Comparison of ENCODE assay signal across 13 cellular contexts in the genomic region with DNA sequence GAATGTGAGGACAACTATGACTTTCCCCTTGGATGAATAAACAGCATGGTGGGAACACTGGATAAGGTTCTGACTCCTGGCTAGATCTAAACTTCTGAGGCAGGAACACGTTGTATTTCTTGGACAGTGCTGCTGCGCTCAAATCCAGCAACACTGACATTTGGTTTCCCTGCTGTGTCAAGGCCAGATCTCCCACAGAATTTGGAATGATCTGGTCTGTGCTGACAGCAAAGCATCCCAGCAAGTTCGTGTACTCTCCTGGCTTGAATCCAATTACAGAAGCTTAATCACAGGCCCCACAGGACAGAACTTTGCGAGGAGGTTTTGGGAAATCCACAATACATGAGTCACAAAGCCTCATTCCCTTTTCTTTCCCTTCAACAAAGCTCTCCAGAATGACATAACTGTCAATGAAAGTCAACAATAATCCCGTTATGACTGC.
DNase-seq lines count a peak whose midpoint lies in the region; ATAC-seq and TF ChIP-seq lines count a peak whose summit lies in the region.
"Had no signal": no experiment of that assay in that cellular context is flagged by ENCODE, and none has a peak within 500 bp of the region (broad histone marks: within the 10 kb centered on the region; RNA-seq: fewer than 3 reads in every experiment).

No MANE protein-coding gene starts in this region.

- no peak overlapping the region for H2AK5ac ChIP-seq in IMR-90 (ENCODE audit: low read depth, low read length)

- H2BK15ac ChIP-seq in IMR-90 (ENCODE audit: low read depth, low read length): no peak overlapping the region

- no peak overlapping the region for H3K56ac ChIP-seq in IMR-90 (ENCODE audit: extremely low read depth, insufficient read depth, low read length)

- no peak for TF ChIP-seq POLR2A in IMR-90 (IDR thresholded peaks at IDR 0.05; ENCODE audit: low read depth, low read length)

- H3K27me3 ChIP-seq in IMR-90 (ENCODE audit: control insufficient read depth, insufficient read depth, low read length): no peaks in the 10 kb centered on the region
- H3K27me3 ChIP-seq in neural progenitor cell: no peaks in the 10 kb centered on the region

- no peak overlapping the region for H3K9ac ChIP-seq in IMR-90 (ENCODE audit: low read depth, low read length)
- no peak overlapping the region for H3K9ac ChIP-seq in neural progenitor cell

- H4K91ac ChIP-seq in IMR-90 (ENCODE audit: insufficient read depth, low read depth, low read length): no peak overlapping the region

- H3K4me3 Mint-ChIP-seq in neural progenitor cell: no peak overlapping the region
- H3K4me3 Mint-ChIP-seq: activated CD4-positive, alpha-beta T cell treated with anti-CD3 and anti-CD28 coated beads for 36 hours; type B pancreatic cell had no signal

- BruUV-seq in IMR-90 (replicated peaks; lab: Mats Ljungman, UMichigan): no TSS peak

- no peaks in the 10 kb centered on the region for H3K79me1 ChIP-seq in IMR-90 (ENCODE audit: low read depth in 1 of 2, low read length in 2 of 2)

- H3K4ac ChIP-seq in IMR-90 (ENCODE audit: low read depth, low read length): no peak overlapping the region

- no peaks in the 10 kb centered on the region for H4K20me1 ChIP-seq in IMR-90 (ENCODE audit: insufficient read depth, low read length)
- H4K20me1 ChIP-seq in neural progenitor cell (ENCODE audit: low read depth): no peaks in the 10 kb centered on the region

- TF ChIP-seq RAD21 in IMR-90 (IDR thresholded peaks at IDR 0.05; ENCODE audit: low read length): no peak

- H3K9me3 ChIP-seq in IMR-90 (ENCODE audit: control insufficient read depth, insufficient read depth, low read length) (no peaks in the 10 kb centered on the region), neural progenitor cell (ENCODE audit: low read depth) (no peaks in the 10 kb centered on the region)

- no peak overlapping the region for H3K27ac ChIP-seq in IMR-90 (ENCODE audit: insufficient read depth, low read length)
- no peak overlapping the region for H3K27ac ChIP-seq in neural progenitor cell

- CTCF ChIA-PET in IMR-90 (lab: Yijun Ruan, JAX): no interaction called here

- H3K27me3 Mint-ChIP-seq in neural progenitor cell (ENCODE audit: insufficient read depth, low read depth): no peaks in the 10 kb centered on the region
- H3K27me3 Mint-ChIP-seq: activated CD4-positive, alpha-beta T cell treated with anti-CD3 and anti-CD28 coated beads for 36 hours; type B pancreatic cell had no signal

- H2BK120ac ChIP-seq in IMR-90 (ENCODE audit: low read depth, low read length): no peak overlapping the region

- H3K4me1 ChIP-seq in IMR-90 (ENCODE audit: control insufficient read depth, insufficient read depth, low read length) (no peaks in the 10 kb centered on the region; the same call in 1 of the 2 replicates), neural progenitor cell (peaks cover 24% of the 10 kb centered on the region)

- H3K27ac Mint-ChIP-seq in neural progenitor cell: no peak overlapping the region
- H3K27ac Mint-ChIP-seq: activated CD4-positive, alpha-beta T cell treated with anti-CD3 and anti-CD28 coated beads for 36 hours; type B pancreatic cell had no signal

- no peaks in the 10 kb centered on the region for H3K9me1 ChIP-seq in IMR-90 (ENCODE audit: insufficient read depth, low read length)

- no peak overlapping the region for H2BK5ac ChIP-seq in IMR-90 (ENCODE audit: low read depth, low read length, poor library complexity, severe bottlenecking)

- H3K36me3 Mint-ChIP-seq in neural progenitor cell: peaks cover 55% of the 10 kb centered on the region

- peaks cover 9% of the 10 kb centered on the region; the same call in 1 of the 2 replicates for H3K36me3 ChIP-seq in IMR-90 (ENCODE audit: control insufficient read depth, insufficient read depth, low read length)
- peaks cover 7% of the 10 kb centered on the region for H3K36me3 ChIP-seq in neural progenitor cell

- H2BK20ac ChIP-seq in IMR-90 (ENCODE audit: low read depth, low read length): no peak overlapping the region

- H3K9me3 Mint-ChIP-seq in neural progenitor cell: no peaks in the 10 kb centered on the region
- H3K9me3 Mint-ChIP-seq: type B pancreatic cell had no signal

- no peak for TF ChIP-seq CTCF in IMR-90 (conservative IDR thresholded peaks at IDR 0.05; ENCODE audit: low read depth, low read length)
- TF ChIP-seq CTCF in neural progenitor cell (IDR thresholded peaks at IDR 0.05): no peak

- intact Hi-C loops in IMR-90 (cut with micrococcal nuclease): no loop called here

- no peak overlapping the region for H4K8ac ChIP-seq in IMR-90 (ENCODE audit: low read depth in 2 of 2, low read length in 2 of 2)

- H3K14ac ChIP-seq in IMR-90 (replicated peaks; ENCODE audit: low read depth, low read length): no peak overlapping the region

- in situ Hi-C loops in IMR-90 (cut with MboI; ENCODE audit: low sequenced_read_pairs): no loop called here

- H2AFZ ChIP-seq in IMR-90 (replicated peaks; ENCODE audit: low read length, poor library complexity) (no peak overlapping the region), neural progenitor cell (replicated peaks) (no peak overlapping the region)

- H3K23ac ChIP-seq in IMR-90 (ENCODE audit: low read depth, low read length): no peak overlapping the region

- dilution Hi-C loops in IMR-90 (cut with HindIII; ENCODE audit: low sequenced_read_pairs, unreplicated experiment): no loop called here

- DNase-seq in IMR-90: peak; percentile 70
- DNase-seq in cerebellum (ENCODE audit: low spot score): peak; percentile 23
- DNase-seq in iris pigment epithelial cell (ENCODE audit: low read depth): peak; percentile 80
- DNase-seq in smooth muscle cell of the brain vasculature (ENCODE audit: low read depth, low spot score): peak; percentile 97
- DNase-seq in mesenteric fat pad (ENCODE audit: low spot score): no peak
- no peak for DNase-seq in neural progenitor cell (ENCODE audit: low spot score)
- DNase-seq in NOMO-1 (lab: John Stamatoyannopoulos, UW; ENCODE audit: unreplicated experiment in 2 of 2): no peak
- DNase-seq: activated CD4-positive, alpha-beta T cell treated with anti-CD3 and anti-CD28 coated beads for 36 hours; DND-41; islet precursor cell; MV-4-11 had no signal

- H4K5ac ChIP-seq in IMR-90 (ENCODE audit: low read depth, low read length): no peak overlapping the region

- H3K4me2 ChIP-seq in IMR-90 (ENCODE audit: low read depth, low read length): no peak overlapping the region
- no peak overlapping the region for H3K4me2 ChIP-seq in neural progenitor cell

- 25% methylated on average over 2 of the region's 5 CpGs; no CpG with 5 or more reads in 1 of the 2 experiments for WGBS in IMR-90 (ENCODE audit: extremely low coverage in 2 of 2, insufficient read length in 1 of 2), 2 experiments

- no peak overlapping the region for H2AK9ac ChIP-seq in IMR-90 (replicated peaks; ENCODE audit: low read depth, low read length, poor library complexity)

- H3K18ac ChIP-seq in IMR-90 (ENCODE audit: low read depth, low read length): no peak overlapping the region

- peaks cover 16% of the 10 kb centered on the region for H3F3A ChIP-seq in neural progenitor cell (ENCODE audit: low read depth)

- H3K79me2 ChIP-seq in neural progenitor cell (ENCODE audit: low read depth): no peaks in the 10 kb centered on the region

- POLR2A ChIA-PET in IMR-90 (lab: Charles Lee; ENCODE audit: unreplicated experiment): interaction anchor here (0.6 kb wide), 1 partner anchor 11 kb away, joined by 3 read pairs; no protein-coding TSS in a partner anchor

- H3K4me3 ChIP-seq in IMR-90 (ENCODE audit: insufficient read depth, low read depth, low read length) (no peak overlapping the region), neural progenitor cell (no peak overlapping the region)

- peak; percentile 66 for ATAC-seq in IMR-90 (ENCODE audit: low read depth)
- no peak for ATAC-seq in GM21619 (IDR thresholded peaks at IDR 0.05; ENCODE audit: unreplicated experiment)
- ATAC-seq: activated CD4-positive, alpha-beta T cell treated with anti-CD3 and anti-CD28 coated beads for 36 hours had no signal

- H3K4me1 Mint-ChIP-seq in neural progenitor cell: peaks cover 15% of the 10 kb centered on the region
- H3K4me1 Mint-ChIP-seq: activated CD4-positive, alpha-beta T cell treated with anti-CD3 and anti-CD28 coated beads for 36 hours had no signal

TF ChIP-seq in IMR-90, 13 proteins besides CTCF, POLR2A, EP300 and RAD21:
- TF ChIP-seq MAFK (IDR thresholded peaks at IDR 0.05; ENCODE audit: low read depth, low read length) (no peak), RFX5 (IDR thresholded peaks at IDR 0.05; ENCODE audit: low read depth, low read length) (no peak), BHLHE40 (IDR thresholded peaks at IDR 0.05; ENCODE audit: low read depth, low read length) (no peak), MXI1 (IDR thresholded peaks at IDR 0.05; ENCODE audit: borderline replicate concordance, low read depth, low read length) (no peak), FOS (IDR thresholded peaks at IDR 0.05; ENCODE audit: low read depth, low read length) (no peak), RCOR1 (IDR thresholded peaks at IDR 0.05; ENCODE audit: insufficient replicate concordance, low read length) (no peak), CEBPB (IDR thresholded peaks at IDR 0.05; ENCODE audit: low read depth, low read length) (no peak), NFE2L2 (IDR thresholded peaks at IDR 0.05; ENCODE audit: low read depth, low read length) (no peak), MAZ (IDR thresholded peaks at IDR 0.05; ENCODE audit: borderline replicate concordance, low read depth, low read length) (no peak), SMC3 (IDR thresholded peaks at IDR 0.05; ENCODE audit: low read depth, low read length) (no peak), CHD1 (IDR thresholded peaks at IDR 0.05; ENCODE audit: low read depth, low read length) (no peak)
- TF ChIP-seq, protein P1, sequence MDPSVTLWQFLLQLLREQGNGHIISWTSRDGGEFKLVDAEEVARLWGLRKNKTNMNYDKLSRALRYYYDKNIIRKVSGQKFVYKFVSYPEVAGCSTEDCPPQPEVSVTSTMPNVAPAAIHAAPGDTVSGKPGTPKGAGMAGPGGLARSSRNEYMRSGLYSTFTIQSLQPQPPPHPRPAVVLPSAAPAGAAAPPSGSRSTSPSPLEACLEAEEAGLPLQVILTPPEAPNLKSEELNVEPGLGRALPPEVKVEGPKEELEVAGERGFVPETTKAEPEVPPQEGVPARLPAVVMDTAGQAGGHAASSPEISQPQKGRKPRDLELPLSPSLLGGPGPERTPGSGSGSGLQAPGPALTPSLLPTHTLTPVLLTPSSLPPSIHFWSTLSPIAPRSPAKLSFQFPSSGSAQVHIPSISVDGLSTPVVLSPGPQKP (IDR thresholded peaks at IDR 0.05; ENCODE audit: borderline replicate concordance, low read depth, low read length): no peak
- TF ChIP-seq, protein P2, sequence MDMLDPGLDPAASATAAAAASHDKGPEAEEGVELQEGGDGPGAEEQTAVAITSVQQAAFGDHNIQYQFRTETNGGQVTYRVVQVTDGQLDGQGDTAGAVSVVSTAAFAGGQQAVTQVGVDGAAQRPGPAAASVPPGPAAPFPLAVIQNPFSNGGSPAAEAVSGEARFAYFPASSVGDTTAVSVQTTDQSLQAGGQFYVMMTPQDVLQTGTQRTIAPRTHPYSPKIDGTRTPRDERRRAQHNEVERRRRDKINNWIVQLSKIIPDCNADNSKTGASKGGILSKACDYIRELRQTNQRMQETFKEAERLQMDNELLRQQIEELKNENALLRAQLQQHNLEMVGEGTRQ (IDR thresholded peaks at IDR 0.05; ENCODE audit: low read depth, low read length): no peak

Comparison
In these comparisons a context has a peak if more than half of its experiments do, and no peak if none do; other contexts are left out.
1. DNase-seq: peak in IMR-90 (single experiment), cerebellum (single experiment), iris pigment epithelial cell (single experiment) and smooth muscle cell of the brain vasculature (single experiment); none in mesenteric fat pad (single experiment), neural progenitor cell (single experiment) and NOMO-1 (0 of 2).